11 cellular contexts compared by ENCODE assay signal in the genomic region with DNA sequence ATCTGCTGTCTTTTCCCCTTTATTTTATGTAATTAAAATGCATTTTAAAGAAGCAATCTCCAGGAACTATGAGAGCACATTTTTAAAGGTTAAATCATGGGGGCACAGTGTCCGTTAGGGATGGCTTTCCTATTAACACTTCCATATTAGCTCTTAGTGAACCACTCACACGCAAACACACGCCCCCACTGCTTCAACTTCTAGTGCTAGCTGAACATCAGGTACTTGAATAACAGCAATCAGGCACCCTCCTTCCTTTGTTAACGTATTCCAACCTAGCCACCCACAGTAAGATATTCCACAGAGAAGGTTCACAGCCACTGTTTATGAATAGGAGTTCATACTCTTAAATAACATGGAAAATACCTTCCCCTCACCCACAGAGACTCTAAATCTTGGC. TPM values are rescaled to one million over a fixed set of nuclear protein-coding genes. Genes with fewer than 3 reads are reported as not detected.
DNase-seq lines count a peak whose midpoint lies in the region; ATAC-seq and TF ChIP-seq lines count a peak whose summit lies in the region.
"Had no signal": no experiment of that assay in that cellular context is flagged by ENCODE, and none has a peak within 500 bp of the region (broad histone marks: within the 10 kb centered on the region; RNA-seq: fewer than 3 reads in every experiment).

No MANE protein-coding gene starts in this region.

- peaks cover 4% of the 10 kb centered on the region for H3K27me3 Mint-ChIP-seq in osteocyte (ENCODE audit: unreplicated experiment)

- ATAC-seq in HG02759 (IDR thresholded peaks at IDR 0.05; ENCODE audit: unreplicated experiment), result peak; percentile 16
- ATAC-seq in GM21737 (IDR thresholded peaks at IDR 0.05; ENCODE audit: unreplicated experiment), result no peak
- ATAC-seq: left lobe of liver had no signal

- H3K4me1 Mint-ChIP-seq in osteocyte (ENCODE audit: unreplicated experiment), result peaks cover 13% of the 10 kb centered on the region

- H3K4me3 Mint-ChIP-seq in osteocyte (ENCODE audit: unreplicated experiment), result no peak overlapping the region

- H3K27ac Mint-ChIP-seq in osteocyte (ENCODE audit: unreplicated experiment), result peak overlapping the region; percentile 32

- H3K9me3 Mint-ChIP-seq in osteocyte (ENCODE audit: unreplicated experiment), result peaks cover 6% of the 10 kb centered on the region

- peak; percentile 28 for DNase-seq in NCI-H2107 treated with DMSO at 0.1 percent for 48 hours (lab: John Stamatoyannopoulos, UW; ENCODE audit: unreplicated experiment)
- no peak for DNase-seq in NCI-H2107 (lab: John Stamatoyannopoulos, UW)
- DNase-seq in NCI-H2227 treated with DMSO at 0.1 percent for 48 hours (lab: John Stamatoyannopoulos, UW), result peak; percentile 39
- no peak for DNase-seq in osteocyte (ENCODE audit: extremely low spot score, unreplicated experiment)
- DNase-seq in stimulated activated CD4-positive, alpha-beta T cell treated with anti-CD3 and anti-CD28 coated beads, Interleukin-2, amount 100 ng/mL, for 24 hours, result no peak
- no peak for DNase-seq in NCI-H526 treated with DMSO at 0.1 percent for 48 hours (lab: John Stamatoyannopoulos, UW)
- DNase-seq: 8988T had no signal

- no peak for TF ChIP-seq CTCF in osteocyte (IDR thresholded peaks at IDR 0.05)

- H3K36me3 Mint-ChIP-seq in osteocyte (ENCODE audit: unreplicated experiment), result no peaks in the 10 kb centered on the region

RNA-seq across cellular contexts. Expression of gene TMEM255A, which starts 9.3 kb away (rescaled TPM):
- total RNA-seq in osteocyte, result 0.16 TPM in 2 replicates
- total RNA-seq: activated CD8-positive, alpha-beta memory T cell treated with anti-CD3 and anti-CD28 coated beads for 36 hours had no signal

RNA-seq across cellular contexts. Expression of gene ZBTB33, which starts 51.3 kb away (rescaled TPM):
- 14.3 and 14.8 TPM in 2 replicates for total RNA-seq in osteocyte

RNA-seq across cellular contexts. Expression of gene ATP1B4, which starts 59.9 kb away (rescaled TPM):
- total RNA-seq in osteocyte, result not detected in 2 replicates
- total RNA-seq: activated CD8-positive, alpha-beta memory T cell treated with anti-CD3 and anti-CD28 coated beads for 36 hours; left lobe of liver had no signal

Comparison
In these comparisons a context has a peak if more than half of its experiments do, and no peak if none do; other contexts are left out.
1. DNase-seq: peak in NCI-H2107 treated with DMSO at 0.1 percent for 48 hours (single experiment) and NCI-H2227 treated with DMSO at 0.1 percent for 48 hours (single experiment); none in NCI-H2107 (single experiment), osteocyte (single experiment), stimulated activated CD4-positive, alpha-beta T cell treated with anti-CD3 and anti-CD28 coated beads, Interleukin-2, amount 100 ng/mL, for 24 hours (0 of 2) and NCI-H526 treated with DMSO at 0.1 percent for 48 hours (single experiment).